Comparison of ENCODE assay signal across 8 cellular contexts in genomic region chr16:50741808-50742520, GRCh38. TPM values are rescaled to one million over a fixed set of nuclear protein-coding genes. Genes with fewer than 3 reads are reported as not detected.
DNase-seq lines count a peak whose midpoint lies in the region; ATAC-seq and TF ChIP-seq lines count a peak whose summit lies in the region.

Gene CYLD (plus strand): TSS chr16:50742086. CDS start chr16:50749699, 7,613 bp downstream.

- H3K4me3 Mint-ChIP-seq in activated T-cell treated with anti-CD3 and anti-CD28 coated beads, Interleukin-2, amount 50 U/mL, for 24 hours = peak within 1 kb of the TSS; percentile 91

- H3K4me1 Mint-ChIP-seq in activated T-cell treated with anti-CD3 and anti-CD28 coated beads, Interleukin-2, amount 50 U/mL, for 24 hours (ENCODE audit: low read depth) = peaks cover 57% of the 10 kb centered on the region

- TF ChIP-seq POLR2A in erythroblast (IDR thresholded peaks at IDR 0.05; ENCODE audit: low read length) = no peak

- H3K4me1 ChIP-seq in mucosa of rectum (ENCODE audit: control insufficient read depth in 2 of 2, insufficient read depth in 2 of 2, low read length in 2 of 2) = peaks cover 10 to 21% of the 10 kb centered on the region in 2 donors

- peak within 1 kb of the TSS; percentile 83 to 88 for H3K9ac ChIP-seq in mucosa of rectum (ENCODE audit: low read depth in 1 of 2, low read length in 2 of 2)

- H3K27ac ChIP-seq in mucosa of rectum (ENCODE audit: low read depth in 2 of 2, low read length in 2 of 2) = peak within 1 kb of the TSS; percentile 85 to 92

- peaks cover 35% of the 10 kb centered on the region for H3K36me3 Mint-ChIP-seq in activated T-cell treated with anti-CD3 and anti-CD28 coated beads, Interleukin-2, amount 50 U/mL, for 24 hours (ENCODE audit: low read depth)

- in situ Hi-C loops in KBM-7 (cut with MboI; ENCODE audit: low pct_unique_long_range_greater_than_20kb, low sequenced_read_pairs) = no loop called here

- H3K36me3 ChIP-seq in mucosa of rectum (ENCODE audit: control insufficient read depth in 2 of 2, insufficient read depth in 2 of 2, low read length in 2 of 2) = no peaks in the 10 kb centered on the region

- H3K4me3 ChIP-seq in mucosa of rectum (ENCODE audit: low read length in 2 of 2) = peak within 1 kb of the TSS; percentile 83 to 87

- no peaks in the 10 kb centered on the region for H3K9me3 Mint-ChIP-seq in activated T-cell treated with anti-CD3 and anti-CD28 coated beads, Interleukin-2, amount 50 U/mL, for 24 hours

- H3K27me3 ChIP-seq in mucosa of rectum (ENCODE audit: control insufficient read depth in 2 of 2, insufficient read depth in 2 of 2, low read length in 2 of 2) = no peaks in the 10 kb centered on the region

- peak; percentile 93 for ATAC-seq in GM21717 (IDR thresholded peaks at IDR 0.05; ENCODE audit: unreplicated experiment)

- peak within 1 kb of the TSS; percentile 97 for H3K27ac Mint-ChIP-seq in activated T-cell treated with anti-CD3 and anti-CD28 coated beads, Interleukin-2, amount 50 U/mL, for 24 hours

- no peaks in the 10 kb centered on the region for H3K27me3 Mint-ChIP-seq in activated T-cell treated with anti-CD3 and anti-CD28 coated beads, Interleukin-2, amount 50 U/mL, for 24 hours

- H3K9me3 ChIP-seq in mucosa of rectum (ENCODE audit: control insufficient read depth in 2 of 2, low read length in 2 of 2) = no peaks in the 10 kb centered on the region

- peak; percentile 85 for DNase-seq in DMS153 treated with DMSO at 0.1 percent for 48 hours (lab: John Stamatoyannopoulos, UW; ENCODE audit: unreplicated experiment)
- peak; percentile 100 for DNase-seq in KBM-7
- DNase-seq in activated T-cell treated with anti-CD3 and anti-CD28 coated beads, Interleukin-2, amount 50 U/mL, for 24 hours = peak; percentile 98
- DNase-seq in erythroblast (lab: John Stamatoyannopoulos, UW) = peak; percentile 99 to 100
- peak; percentile 98 for DNase-seq in stimulated activated CD8-positive, alpha-beta memory T cell treated with anti-CD3 and anti-CD28 coated beads, Interleukin-4, amount 100 ng/mL, for 48 hours

TF ChIP-seq in PFSK-1, 5 proteins besides CTCF, POLR2A, EP300 and RAD21:
- TF ChIP-seq, protein P1, sequence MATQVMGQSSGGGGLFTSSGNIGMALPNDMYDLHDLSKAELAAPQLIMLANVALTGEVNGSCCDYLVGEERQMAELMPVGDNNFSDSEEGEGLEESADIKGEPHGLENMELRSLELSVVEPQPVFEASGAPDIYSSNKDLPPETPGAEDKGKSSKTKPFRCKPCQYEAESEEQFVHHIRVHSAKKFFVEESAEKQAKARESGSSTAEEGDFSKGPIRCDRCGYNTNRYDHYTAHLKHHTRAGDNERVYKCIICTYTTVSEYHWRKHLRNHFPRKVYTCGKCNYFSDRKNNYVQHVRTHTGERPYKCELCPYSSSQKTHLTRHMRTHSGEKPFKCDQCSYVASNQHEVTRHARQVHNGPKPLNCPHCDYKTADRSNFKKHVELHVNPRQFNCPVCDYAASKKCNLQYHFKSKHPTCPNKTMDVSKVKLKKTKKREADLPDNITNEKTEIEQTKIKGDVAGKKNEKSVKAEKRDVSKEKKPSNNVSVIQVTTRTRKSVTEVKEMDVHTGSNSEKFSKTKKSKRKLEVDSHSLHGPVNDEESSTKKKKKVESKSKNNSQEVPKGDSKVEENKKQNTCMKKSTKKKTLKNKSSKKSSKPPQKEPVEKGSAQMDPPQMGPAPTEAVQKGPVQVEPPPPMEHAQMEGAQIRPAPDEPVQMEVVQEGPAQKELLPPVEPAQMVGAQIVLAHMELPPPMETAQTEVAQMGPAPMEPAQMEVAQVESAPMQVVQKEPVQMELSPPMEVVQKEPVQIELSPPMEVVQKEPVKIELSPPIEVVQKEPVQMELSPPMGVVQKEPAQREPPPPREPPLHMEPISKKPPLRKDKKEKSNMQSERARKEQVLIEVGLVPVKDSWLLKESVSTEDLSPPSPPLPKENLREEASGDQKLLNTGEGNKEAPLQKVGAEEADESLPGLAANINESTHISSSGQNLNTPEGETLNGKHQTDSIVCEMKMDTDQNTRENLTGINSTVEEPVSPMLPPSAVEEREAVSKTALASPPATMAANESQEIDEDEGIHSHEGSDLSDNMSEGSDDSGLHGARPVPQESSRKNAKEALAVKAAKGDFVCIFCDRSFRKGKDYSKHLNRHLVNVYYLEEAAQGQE (IDR thresholded peaks at IDR 0.05; ENCODE audit: insufficient read depth in 1 of 2, low read depth in 2 of 2, low read length in 2 of 2) = no peak
- TF ChIP-seq SIN3A (IDR thresholded peaks at IDR 0.05; ENCODE audit: borderline replicate concordance, insufficient read depth, low read length) = peak; percentile 81; the same call in 1 of the 2 replicates
TF ChIP-seq in PFSK-1: peak in this region for 1.

RNA-seq across cellular contexts. Expression of gene CYLD, which starts in this region (rescaled TPM):
- 1.5 TPM for polyA plus RNA-seq in PFSK-1 (2012; ENCODE audit: insufficient read length, low read depth)

Comparison
In these comparisons a context has a peak if more than half of its experiments do, and no peak if none do; other contexts are left out.
1. Peak in every context shown above with its lines: DNase-seq, ATAC-seq, H3K4me3 ChIP-seq and H3K27ac ChIP-seq.